ENCODE assay signal across 16 cellular contexts in the genomic region with DNA sequence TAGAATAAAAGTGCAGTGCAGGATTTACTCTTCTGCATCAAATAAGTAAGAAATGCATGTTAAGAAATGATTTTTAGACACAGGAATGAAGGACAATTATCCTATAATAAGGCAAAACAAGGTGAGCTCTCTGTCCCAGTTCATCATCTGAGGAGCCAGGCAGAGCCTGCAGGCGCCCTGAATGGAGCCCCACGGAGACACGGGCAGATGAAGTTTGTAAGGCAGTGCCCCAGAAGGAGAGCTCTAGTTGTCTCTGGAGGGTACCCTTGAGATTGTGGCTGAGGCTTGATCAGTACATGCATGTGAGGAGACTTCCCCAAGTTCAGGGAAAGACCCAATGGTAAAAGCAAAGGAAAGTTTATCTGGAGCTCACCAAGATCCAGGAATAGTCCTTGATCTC. TPM values are rescaled to one million over a fixed set of nuclear protein-coding genes. Genes with fewer than 3 reads are reported as not detected.
"Had no signal": no experiment of that assay in that cellular context is flagged by ENCODE, and none has a peak within 500 bp of the region (broad histone marks: within the 10 kb centered on the region; RNA-seq: fewer than 3 reads in every experiment).

No MANE protein-coding gene starts in this region.

- H3K36me3 ChIP-seq: cardiac muscle cell, left lung, neutrophil had no signal

- H3K9ac ChIP-seq: SK-N-SH had no signal

- H3K9me3 Mint-ChIP-seq: activated B cell treated with CpG ODN at 0.5 μM for 24 hours; activated T-helper 2 cell treated with anti-CD3 and anti-CD28 coated beads, Interferon-gamma antibody, Interleukin-2, Interleukin-4, amounts not matched to agents 10 μg/mL and 5 μg/mL and 100 μg/mL, durations not matched to agents 14 hours and 24 hours and 36 hours had no signal

- H3K27ac Mint-ChIP-seq: activated B cell treated with CpG ODN at 0.5 μM for 24 hours had no signal

- H3K9me3 ChIP-seq: left lung, neutrophil, SK-N-SH had no signal

- H3K4me2 ChIP-seq: SK-N-SH had no signal

- ATAC-seq: esophagus mucosa, left lung had no signal

- H3K27me3 ChIP-seq: left lung, neutrophil had no signal

- DNase-seq: activated B cell treated with CpG ODN at 0.5 μM for 24 hours; activated CD4-positive, alpha-beta T cell treated with anti-CD3 and anti-CD28 coated beads, Interleukin-2, amount 50 U/mL, for 48 hours; activated CD8-positive, alpha-beta memory T cell treated with anti-CD3 and anti-CD28 coated beads, Interleukin-2, amount 50 U/mL, for 4 hours; left lung; mammary epithelial cell; posterior cingulate gyrus; retina; Right ventricle myocardium superior; SK-N-SH; stimulated activated CD4-positive, alpha-beta T cell treated with anti-CD3 and anti-CD28 coated beads, Interleukin-12 subunit alpha, Interleukin-12 subunit beta, amount 100 ng/mL, for 4 hours; stimulated activated CD4-positive, alpha-beta T cell treated with anti-CD3 and anti-CD28 coated beads, Interleukin-2, amount 100 ng/mL, for 24 hours had no signal

- H3K4me3 ChIP-seq: cardiac muscle cell, left lung had no signal

- H3K4me3 Mint-ChIP-seq: activated B cell treated with CpG ODN at 0.5 μM for 24 hours had no signal

- H3K27ac ChIP-seq: cardiac muscle cell, left lung, neutrophil had no signal

RNA-seq across cellular contexts. Expression of gene ATP10A, which starts 50.3 kb away (rescaled TPM):
- total RNA-seq: activated B cell treated with CpG ODN at 0.5 μM for 24 hours, cardiac muscle cell had no signal
- polyA plus RNA-seq: cardiac muscle cell, keratinocyte, mammary epithelial cell, SK-N-SH had no signal
